16 cellular contexts compared by ENCODE assay signal in the genomic region with DNA sequence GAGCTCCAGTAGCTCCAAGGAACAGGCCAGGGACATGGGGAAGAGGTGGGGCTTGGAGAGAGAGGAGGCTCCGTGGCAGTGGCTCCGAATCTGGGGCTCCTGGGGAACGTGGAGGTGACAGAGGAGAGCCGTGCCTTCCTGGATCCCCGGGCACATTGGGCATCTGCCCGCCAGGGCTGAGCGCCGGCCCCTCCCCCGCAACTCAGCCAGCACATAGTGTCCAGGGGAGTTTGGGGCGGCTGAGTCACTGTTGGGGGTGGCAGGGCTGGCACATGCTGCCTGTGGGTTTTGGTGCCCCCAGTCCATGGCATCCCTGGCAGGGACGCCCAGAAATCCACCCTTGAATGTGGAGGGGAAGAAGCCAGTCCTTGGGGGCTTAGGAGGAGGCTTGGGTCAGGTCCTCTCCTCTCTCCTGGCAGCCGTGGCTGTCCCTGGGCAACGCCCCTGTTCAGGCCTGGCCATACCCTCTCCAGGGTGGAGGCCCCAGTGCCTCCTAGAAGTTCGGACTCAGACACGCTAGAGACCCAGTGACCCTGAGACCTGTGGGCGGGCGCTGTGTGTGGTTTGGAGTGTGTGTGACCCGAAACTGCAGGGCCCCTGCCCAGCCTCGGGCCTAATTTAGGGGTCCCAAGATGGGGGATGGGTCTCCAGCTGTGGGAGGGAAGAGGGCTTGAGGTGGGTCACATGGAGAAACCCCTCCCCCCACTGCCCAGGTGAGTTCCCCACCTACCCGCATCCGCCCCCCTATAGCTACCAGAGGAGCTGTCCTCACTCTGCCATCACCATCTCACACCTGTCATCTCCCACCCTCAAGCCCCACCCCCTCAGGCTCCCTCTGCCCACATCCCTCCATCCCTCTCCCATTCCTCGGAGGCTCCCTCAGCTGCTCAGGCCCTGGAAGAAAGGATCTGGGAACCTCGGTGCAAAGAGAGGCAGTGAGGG. TPM values are rescaled to one million over a fixed set of nuclear protein-coding genes. Genes with fewer than 3 reads are reported as not detected.
DNase-seq lines count a peak whose midpoint lies in the region; ATAC-seq and TF ChIP-seq lines count a peak whose summit lies in the region.
"Had no signal": no experiment of that assay in that cellular context is flagged by ENCODE, and none has a peak within 500 bp of the region (broad histone marks: within the 10 kb centered on the region; RNA-seq: fewer than 3 reads in every experiment).

No MANE protein-coding gene starts in this region.

- peaks cover 15% of the 10 kb centered on the region for H3K27me3 Mint-ChIP-seq in activated CD4-positive, alpha-beta memory T cell treated with anti-CD3 and anti-CD28 coated beads, Interleukin-2, amount 10 ng/mL, durations not matched to agents 7 days and 5 days
- no peaks in the 10 kb centered on the region for H3K27me3 Mint-ChIP-seq in Caco-2 (ENCODE audit: insufficient read depth, unreplicated experiment)

- H2AFZ ChIP-seq in KMS-11 (ENCODE audit: low read depth): no peak overlapping the region; the same call in 1 of the 2 replicates

- intact Hi-C loops in Caco-2 (cut with micrococcal nuclease; ENCODE audit: unreplicated experiment): no loop called here

- H3K4me2 ChIP-seq in KMS-11: peak overlapping the region; percentile 94

- no peak overlapping the region for H3K4me3 Mint-ChIP-seq in activated CD4-positive, alpha-beta memory T cell treated with anti-CD3 and anti-CD28 coated beads, Interleukin-2, amount 10 ng/mL, durations not matched to agents 7 days and 5 days
- H3K4me3 Mint-ChIP-seq in Caco-2 (ENCODE audit: unreplicated experiment): no peak overlapping the region
- H3K4me3 Mint-ChIP-seq: activated naive CD4-positive, alpha-beta T cell treated with anti-CD3 and anti-CD28 coated beads, Interleukin-2, amount 10 ng/mL, durations not matched to agents 7 days and 5 days; CD4-positive, alpha-beta T cell; mesothelial cell of epicardium had no signal

- H3K36me3 ChIP-seq in KMS-11 (ENCODE audit: insufficient read depth): no peaks in the 10 kb centered on the region
- no peaks in the 10 kb centered on the region for H3K36me3 ChIP-seq in duodenal mucosa (ENCODE audit: control insufficient read depth in 1 of 2, insufficient read depth in 2 of 2, low read length in 2 of 2)
- H3K36me3 ChIP-seq in muscle layer of duodenum (ENCODE audit: control insufficient read depth in 1 of 2, insufficient read depth in 2 of 2, low read length in 2 of 2): no peaks in the 10 kb centered on the region
- peaks cover 8% of the 10 kb centered on the region for H3K36me3 ChIP-seq in thoracic aorta
- no peaks in the 10 kb centered on the region for H3K36me3 ChIP-seq in Caco-2 (ENCODE audit: control insufficient read depth, insufficient read depth, low read length)

- peaks cover 5% of the 10 kb centered on the region for H3K4me1 Mint-ChIP-seq in activated CD4-positive, alpha-beta memory T cell treated with anti-CD3 and anti-CD28 coated beads, Interleukin-2, amount 10 ng/mL, durations not matched to agents 7 days and 5 days
- H3K4me1 Mint-ChIP-seq in Caco-2 (ENCODE audit: low read depth, unreplicated experiment): no peaks in the 10 kb centered on the region

- peak overlapping the region; percentile 22; the same call in 1 of the 2 replicates for H3K9ac ChIP-seq in KMS-11
- H3K9ac ChIP-seq in duodenal mucosa (ENCODE audit: low read depth in 1 of 2, low read length in 2 of 2): no peak overlapping the region

- DNase-seq in thoracic aorta (ENCODE audit: low spot score): peak; percentile 57
- DNase-seq in activated CD4-positive, alpha-beta memory T cell treated with anti-CD3 and anti-CD28 coated beads, Interleukin-2, amount 10 ng/mL, durations not matched to agents 7 days and 5 days: no peak
- no peak for DNase-seq in Caco-2
- DNase-seq: activated naive CD4-positive, alpha-beta T cell treated with anti-CD3 and anti-CD28 coated beads, Interleukin-2, amount 10 ng/mL, durations not matched to agents 7 days and 5 days; CD4-positive, alpha-beta T cell; NCI-H1694; NCI-H748 treated with DMSO at 0.1 percent for 48 hours; stimulated activated CD4-positive, alpha-beta T cell treated with anti-CD3 and anti-CD28 coated beads, Interleukin-4, amount 100 ng/mL, for 24 hours; stimulated activated naive CD4-positive, alpha-beta T cell treated with Interleukin-2 at 50 U/mL for 16 hours had no signal

- peaks cover 65% of the 10 kb centered on the region for H3K4me1 ChIP-seq in KMS-11 (ENCODE audit: low read depth, poor library complexity, severe bottlenecking)
- peaks cover 12 to 18% of the 10 kb centered on the region in 2 donors for H3K4me1 ChIP-seq in duodenal mucosa (ENCODE audit: control insufficient read depth in 1 of 2, insufficient read depth in 2 of 2, low read length in 2 of 2)
- H3K4me1 ChIP-seq in muscle layer of duodenum (ENCODE audit: control insufficient read depth in 1 of 2, insufficient read depth in 2 of 2, low read length in 2 of 2): peaks cover 6 to 47% of the 10 kb centered on the region in 2 donors
- peaks cover 47 to 78% of the 10 kb centered on the region in 2 donors for H3K4me1 ChIP-seq in thoracic aorta (ENCODE audit: control insufficient read depth in 1 of 2, low read depth in 2 of 2)
- H3K4me1 ChIP-seq in Caco-2: no peaks in the 10 kb centered on the region

- H3K9me3 Mint-ChIP-seq in activated CD4-positive, alpha-beta memory T cell treated with anti-CD3 and anti-CD28 coated beads, Interleukin-2, amount 10 ng/mL, durations not matched to agents 7 days and 5 days: no peaks in the 10 kb centered on the region
- H3K9me3 Mint-ChIP-seq in Caco-2 (ENCODE audit: unreplicated experiment): no peaks in the 10 kb centered on the region
- H3K9me3 Mint-ChIP-seq: activated naive CD4-positive, alpha-beta T cell treated with anti-CD3 and anti-CD28 coated beads, Interleukin-2, amount 10 ng/mL, durations not matched to agents 7 days and 5 days; CD4-positive, alpha-beta T cell; mesothelial cell of epicardium had no signal

- H3K27ac ChIP-seq in KMS-11 (peak overlapping the region; percentile 69; the same call in 1 of the 2 replicates), duodenal mucosa (ENCODE audit: low read depth, low read length) (peak overlapping the region; percentile 20), muscle layer of duodenum (ENCODE audit: low read length) (peak overlapping the region; percentile 78), thoracic aorta (peak overlapping the region; percentile 97 to 100)

- no TSS peak for BruUV-seq in Caco-2 (replicated peaks; lab: Mats Ljungman, UMichigan)

- no peaks in the 10 kb centered on the region for H3K36me3 Mint-ChIP-seq in activated CD4-positive, alpha-beta memory T cell treated with anti-CD3 and anti-CD28 coated beads, Interleukin-2, amount 10 ng/mL, durations not matched to agents 7 days and 5 days (ENCODE audit: low read depth)
- H3K36me3 Mint-ChIP-seq in Caco-2 (ENCODE audit: insufficient read depth, unreplicated experiment): no peaks in the 10 kb centered on the region
- H3K36me3 Mint-ChIP-seq: activated naive CD4-positive, alpha-beta T cell treated with anti-CD3 and anti-CD28 coated beads, Interleukin-2, amount 10 ng/mL, durations not matched to agents 7 days and 5 days; mesothelial cell of epicardium had no signal

- no peaks in the 10 kb centered on the region; the same call in 1 of the 2 replicates for H3K27me3 ChIP-seq in KMS-11 (ENCODE audit: insufficient read depth, low read depth)
- H3K27me3 ChIP-seq in duodenal mucosa (ENCODE audit: control insufficient read depth in 1 of 2, insufficient read depth in 2 of 2, low read length in 2 of 2): no peaks in the 10 kb centered on the region
- no peaks in the 10 kb centered on the region for H3K27me3 ChIP-seq in muscle layer of duodenum (ENCODE audit: low read depth, low read length)
- no peaks in the 10 kb centered on the region for H3K27me3 ChIP-seq in thoracic aorta (replicated peaks; ENCODE audit: insufficient read depth)
- H3K27me3 ChIP-seq in Caco-2 (replicated peaks; ENCODE audit: control insufficient read depth, insufficient read depth, low read length): no peaks in the 10 kb centered on the region

- no peak for TF ChIP-seq CTCF in KMS-11 (conservative IDR thresholded peaks at IDR 0.05; ENCODE audit: low read depth, low read length)
- no peak for TF ChIP-seq CTCF in thoracic aorta (IDR thresholded peaks at IDR 0.05)
- TF ChIP-seq CTCF in Caco-2 (IDR thresholded peaks at IDR 0.05; ENCODE audit: insufficient read depth in 1 of 2, low read depth in 1 of 2, low read length in 1 of 2, severe bottlenecking in 1 of 2, unreplicated experiment in 1 of 2): no peak

- H3K9me3 ChIP-seq in duodenal mucosa (ENCODE audit: control insufficient read depth in 1 of 2, low read length in 2 of 2): no peaks in the 10 kb centered on the region
- H3K9me3 ChIP-seq in muscle layer of duodenum (ENCODE audit: control insufficient read depth in 1 of 2, low read length in 2 of 2): no peaks in the 10 kb centered on the region
- H3K9me3 ChIP-seq in thoracic aorta: no peaks in the 10 kb centered on the region
- no peaks in the 10 kb centered on the region for H3K9me3 ChIP-seq in Caco-2

- H3K79me2 ChIP-seq in KMS-11 (ENCODE audit: insufficient read depth, low read depth): no peaks in the 10 kb centered on the region

- H3K4me3 ChIP-seq in KMS-11 (IDR thresholded peaks at IDR 0.05; ENCODE audit: insufficient read depth, low read depth, low read length): no peak overlapping the region
- H3K4me3 ChIP-seq in duodenal mucosa (ENCODE audit: low read depth in 1 of 2, low read length in 2 of 2): no peak overlapping the region
- peak overlapping the region; percentile 44 to 73 for H3K4me3 ChIP-seq in muscle layer of duodenum (ENCODE audit: low read depth in 1 of 2, low read length in 2 of 2)
- peak overlapping the region; percentile 83 for H3K4me3 ChIP-seq in thoracic aorta
- no peak overlapping the region for H3K4me3 ChIP-seq in Caco-2 (ENCODE audit: low read depth, low read length)

- CTCF ChIA-PET in activated CD4-positive, alpha-beta memory T cell treated with anti-CD3 and anti-CD28 coated beads, Interleukin-2, amount 10 ng/mL, durations not matched to agents 7 days and 5 days (lab: Charles Lee): no interaction called here
- CTCF ChIA-PET in Caco-2 (lab: Charles Lee): no interaction called here

- H4K20me1 ChIP-seq in KMS-11 (ENCODE audit: insufficient read depth): no peaks in the 10 kb centered on the region

- POLR2A ChIA-PET in activated CD4-positive, alpha-beta memory T cell treated with anti-CD3 and anti-CD28 coated beads, Interleukin-2, amount 10 ng/mL, durations not matched to agents 7 days and 5 days (lab: Charles Lee): no interaction called here
- POLR2A ChIA-PET in Caco-2 (lab: Charles Lee): no interaction called here

- H3K27ac Mint-ChIP-seq in activated CD4-positive, alpha-beta memory T cell treated with anti-CD3 and anti-CD28 coated beads, Interleukin-2, amount 10 ng/mL, durations not matched to agents 7 days and 5 days: no peak overlapping the region
- no peak overlapping the region for H3K27ac Mint-ChIP-seq in Caco-2 (ENCODE audit: unreplicated experiment)
- H3K27ac Mint-ChIP-seq: activated naive CD4-positive, alpha-beta T cell treated with anti-CD3 and anti-CD28 coated beads, Interleukin-2, amount 10 ng/mL, durations not matched to agents 7 days and 5 days; CD4-positive, alpha-beta T cell had no signal

- ATAC-seq in thoracic aorta (ENCODE audit: insufficient number of reproducible peaks, low FRiP score, low read depth): no peak
- ATAC-seq in HG02938 (IDR thresholded peaks at IDR 0.05; ENCODE audit: unreplicated experiment): no peak
- ATAC-seq in GM19324 (IDR thresholded peaks at IDR 0.05; ENCODE audit: low FRiP score, unreplicated experiment): no peak

RNA-seq across cellular contexts. Expression of a gene that starts 1.6 kb away (rescaled TPM):
- total RNA-seq in thoracic aorta (100 to 1,000 TPM; 223 to 430 TPM), Caco-2 (2022) (not detected in 2 replicates)
- not detected for total RNA-seq in activated CD4-positive, alpha-beta memory T cell treated with anti-CD3 and anti-CD28 coated beads, Interleukin-2, amount 10 ng/mL, durations not matched to agents 7 days and 5 days
- total RNA-seq: CD4-positive, alpha-beta T cell; epithelial cell of proximal tubule had no signal

RNA-seq across cellular contexts. Expression of a gene that starts 5.6 kb away (rescaled TPM):
- total RNA-seq in thoracic aorta (1 to 10 TPM in 1 of 2 donors, not detected in 1; 4.7 TPM), Caco-2 (2022) (0.46 TPM in 1 of 2 replicates, not detected in the other)
- total RNA-seq in activated CD4-positive, alpha-beta memory T cell treated with anti-CD3 and anti-CD28 coated beads, Interleukin-2, amount 10 ng/mL, durations not matched to agents 7 days and 5 days: under 1 TPM; 0.13 to 0.20 TPM
- total RNA-seq: CD4-positive, alpha-beta T cell; epithelial cell of proximal tubule had no signal

RNA-seq across cellular contexts. Expression of a gene that starts 12.2 kb away (rescaled TPM):
- total RNA-seq in thoracic aorta: not detected
- not detected for total RNA-seq in activated CD4-positive, alpha-beta memory T cell treated with anti-CD3 and anti-CD28 coated beads, Interleukin-2, amount 10 ng/mL, durations not matched to agents 7 days and 5 days
- 0.16 TPM in 1 of 2 replicates, not detected in the other for total RNA-seq in Caco-2 (2022)
- total RNA-seq: CD4-positive, alpha-beta T cell; epithelial cell of proximal tubule; mesothelial cell of epicardium had no signal

RNA-seq across cellular contexts. Expression of a gene that starts 27.4 kb away (rescaled TPM):
- total RNA-seq in thoracic aorta (not detected), Caco-2 (2022) (not detected in 2 replicates)
- not detected for total RNA-seq in activated CD4-positive, alpha-beta memory T cell treated with anti-CD3 and anti-CD28 coated beads, Interleukin-2, amount 10 ng/mL, durations not matched to agents 7 days and 5 days
- total RNA-seq: CD4-positive, alpha-beta T cell had no signal

RNA-seq across cellular contexts. Expression of a gene that starts 40.3 kb away (rescaled TPM):
- 10 to 100 TPM; 42.9 to 46.5 TPM for total RNA-seq in thoracic aorta
- 10 to 100 TPM; 43.8 to 48.0 TPM for total RNA-seq in activated CD4-positive, alpha-beta memory T cell treated with anti-CD3 and anti-CD28 coated beads, Interleukin-2, amount 10 ng/mL, durations not matched to agents 7 days and 5 days
- 21.5 and 23.5 TPM in 2 replicates for total RNA-seq in Caco-2 (2022)

Comparison
In these comparisons a context has a peak if more than half of its experiments do, and no peak if none do; other contexts are left out.
1. H3K27ac ChIP-seq: peak in every context shown above with its lines; median percentile 98 in thoracic aorta; 78 in muscle layer of duodenum; 69 in KMS-11; 20 in duodenal mucosa.
2. H3K4me3 ChIP-seq: peak in muscle layer of duodenum (2 of 2) and thoracic aorta (single experiment); none in KMS-11 (single experiment), duodenal mucosa (0 of 2) and Caco-2 (single experiment).
3. RNA of a gene that starts 1.6 kb away (total RNA-seq): 223 to 430 TPM in thoracic aorta; not detected in Caco-2 and not detected in activated CD4-positive, alpha-beta memory T cell treated with anti-CD3 and anti-CD28 coated beads, Interleukin-2, amount 10 ng/mL, durations not matched to agents 7 days and 5 days; every median in the first group is over 100 times any median in the second.